Comparison of ENCODE assay signal across 1 cellular context in the genomic region with DNA sequence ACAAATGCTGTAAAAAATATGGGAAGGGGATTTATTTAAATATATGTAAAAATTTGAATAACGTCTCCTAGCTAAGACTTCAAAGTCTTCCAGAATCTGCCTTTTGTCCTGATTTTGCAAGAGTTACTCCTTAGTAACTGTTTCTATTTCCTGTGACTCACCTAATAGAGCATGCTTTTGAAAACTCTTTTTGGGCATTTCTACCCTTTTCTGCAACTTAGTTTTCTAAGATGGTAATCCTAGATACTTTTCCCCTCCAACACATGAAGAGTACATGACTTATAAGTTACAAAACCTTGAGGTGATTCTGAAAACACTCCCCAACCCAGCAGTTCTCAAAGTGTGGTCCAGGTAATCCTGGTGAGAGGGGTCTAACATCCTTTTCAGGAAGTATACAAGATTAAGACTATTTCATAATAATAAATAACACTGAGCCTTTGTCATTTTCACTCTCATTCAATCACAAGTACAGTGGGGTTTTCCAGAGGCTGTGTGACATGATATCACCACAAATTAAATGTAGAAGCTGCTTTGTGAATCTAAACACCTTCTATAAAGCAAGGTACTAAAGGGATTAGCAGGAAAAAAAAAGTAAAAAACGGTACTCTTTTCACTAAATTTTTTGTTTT.
TF ChIP-seq lines count a peak whose summit lies in the region.

No MANE protein-coding gene starts in this region.

TF ChIP-seq in GM23338, 12 proteins besides CTCF, POLR2A, EP300 and RAD21 (continued from another document):
- TF ChIP-seq, protein P1, sequence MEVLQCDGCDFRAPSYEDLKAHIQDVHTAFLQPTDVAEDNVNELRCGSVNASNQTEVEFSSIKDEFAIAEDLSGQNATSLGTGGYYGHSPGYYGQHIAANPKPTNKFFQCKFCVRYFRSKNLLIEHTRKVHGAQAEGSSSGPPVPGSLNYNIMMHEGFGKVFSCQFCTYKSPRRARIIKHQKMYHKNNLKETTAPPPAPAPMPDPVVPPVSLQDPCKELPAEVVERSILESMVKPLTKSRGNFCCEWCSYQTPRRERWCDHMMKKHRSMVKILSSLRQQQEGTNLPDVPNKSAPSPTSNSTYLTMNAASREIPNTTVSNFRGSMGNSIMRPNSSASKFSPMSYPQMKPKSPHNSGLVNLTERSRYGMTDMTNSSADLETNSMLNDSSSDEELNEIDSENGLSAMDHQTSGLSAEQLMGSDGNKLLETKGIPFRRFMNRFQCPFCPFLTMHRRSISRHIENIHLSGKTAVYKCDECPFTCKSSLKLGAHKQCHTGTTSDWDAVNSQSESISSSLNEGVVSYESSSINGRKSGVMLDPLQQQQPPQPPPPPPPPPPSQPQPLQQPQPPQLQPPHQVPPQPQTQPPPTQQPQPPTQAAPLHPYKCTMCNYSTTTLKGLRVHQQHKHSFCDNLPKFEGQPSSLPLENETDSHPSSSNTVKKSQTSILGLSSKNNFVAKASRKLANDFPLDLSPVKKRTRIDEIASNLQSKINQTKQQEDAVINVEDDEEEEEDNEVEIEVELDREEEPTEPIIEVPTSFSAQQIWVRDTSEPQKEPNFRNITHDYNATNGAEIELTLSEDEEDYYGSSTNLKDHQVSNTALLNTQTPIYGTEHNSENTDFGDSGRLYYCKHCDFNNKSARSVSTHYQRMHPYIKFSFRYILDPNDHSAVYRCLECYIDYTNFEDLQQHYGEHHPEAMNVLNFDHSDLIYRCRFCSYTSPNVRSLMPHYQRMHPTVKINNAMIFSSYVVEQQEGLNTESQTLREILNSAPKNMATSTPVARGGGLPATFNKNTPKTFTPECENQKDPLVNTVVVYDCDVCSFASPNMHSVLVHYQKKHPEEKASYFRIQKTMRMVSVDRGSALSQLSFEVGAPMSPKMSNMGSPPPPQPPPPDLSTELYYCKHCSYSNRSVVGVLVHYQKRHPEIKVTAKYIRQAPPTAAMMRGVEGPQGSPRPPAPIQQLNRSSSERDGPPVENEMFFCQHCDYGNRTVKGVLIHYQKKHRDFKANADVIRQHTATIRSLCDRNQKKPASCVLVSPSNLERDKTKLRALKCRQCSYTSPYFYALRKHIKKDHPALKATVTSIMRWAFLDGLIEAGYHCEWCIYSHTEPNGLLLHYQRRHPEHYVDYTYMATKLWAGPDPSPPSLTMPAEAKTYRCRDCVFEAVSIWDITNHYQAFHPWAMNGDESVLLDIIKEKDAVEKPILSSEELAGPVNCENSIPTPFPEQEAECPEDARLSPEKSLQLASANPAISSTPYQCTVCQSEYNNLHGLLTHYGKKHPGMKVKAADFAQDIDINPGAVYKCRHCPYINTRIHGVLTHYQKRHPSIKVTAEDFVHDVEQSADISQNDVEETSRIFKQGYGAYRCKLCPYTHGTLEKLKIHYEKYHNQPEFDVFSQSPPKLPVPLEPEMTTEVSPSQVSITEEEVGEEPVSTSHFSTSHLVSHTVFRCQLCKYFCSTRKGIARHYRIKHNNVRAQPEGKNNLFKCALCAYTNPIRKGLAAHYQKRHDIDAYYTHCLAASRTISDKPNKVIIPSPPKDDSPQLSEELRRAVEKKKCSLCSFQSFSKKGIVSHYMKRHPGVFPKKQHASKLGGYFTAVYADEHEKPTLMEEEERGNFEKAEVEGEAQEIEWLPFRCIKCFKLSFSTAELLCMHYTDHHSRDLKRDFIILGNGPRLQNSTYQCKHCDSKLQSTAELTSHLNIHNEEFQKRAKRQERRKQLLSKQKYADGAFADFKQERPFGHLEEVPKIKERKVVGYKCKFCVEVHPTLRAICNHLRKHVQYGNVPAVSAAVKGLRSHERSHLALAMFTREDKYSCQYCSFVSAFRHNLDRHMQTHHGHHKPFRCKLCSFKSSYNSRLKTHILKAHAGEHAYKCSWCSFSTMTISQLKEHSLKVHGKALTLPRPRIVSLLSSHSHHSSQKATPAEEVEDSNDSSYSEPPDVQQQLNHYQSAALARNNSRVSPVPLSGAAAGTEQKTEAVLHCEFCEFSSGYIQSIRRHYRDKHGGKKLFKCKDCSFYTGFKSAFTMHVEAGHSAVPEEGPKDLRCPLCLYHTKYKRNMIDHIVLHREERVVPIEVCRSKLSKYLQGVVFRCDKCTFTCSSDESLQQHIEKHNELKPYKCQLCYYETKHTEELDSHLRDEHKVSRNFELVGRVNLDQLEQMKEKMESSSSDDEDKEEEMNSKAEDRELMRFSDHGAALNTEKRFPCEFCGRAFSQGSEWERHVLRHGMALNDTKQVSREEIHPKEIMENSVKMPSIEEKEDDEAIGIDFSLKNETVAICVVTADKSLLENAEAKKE (CRISPR knock-in tag; IDR thresholded peaks at IDR 0.05), result no peak
- no peak for TF ChIP-seq EZH2phosphoT487 (IDR thresholded peaks at IDR 0.05; ENCODE audit: unreplicated experiment)
- TF ChIP-seq, protein P2, sequence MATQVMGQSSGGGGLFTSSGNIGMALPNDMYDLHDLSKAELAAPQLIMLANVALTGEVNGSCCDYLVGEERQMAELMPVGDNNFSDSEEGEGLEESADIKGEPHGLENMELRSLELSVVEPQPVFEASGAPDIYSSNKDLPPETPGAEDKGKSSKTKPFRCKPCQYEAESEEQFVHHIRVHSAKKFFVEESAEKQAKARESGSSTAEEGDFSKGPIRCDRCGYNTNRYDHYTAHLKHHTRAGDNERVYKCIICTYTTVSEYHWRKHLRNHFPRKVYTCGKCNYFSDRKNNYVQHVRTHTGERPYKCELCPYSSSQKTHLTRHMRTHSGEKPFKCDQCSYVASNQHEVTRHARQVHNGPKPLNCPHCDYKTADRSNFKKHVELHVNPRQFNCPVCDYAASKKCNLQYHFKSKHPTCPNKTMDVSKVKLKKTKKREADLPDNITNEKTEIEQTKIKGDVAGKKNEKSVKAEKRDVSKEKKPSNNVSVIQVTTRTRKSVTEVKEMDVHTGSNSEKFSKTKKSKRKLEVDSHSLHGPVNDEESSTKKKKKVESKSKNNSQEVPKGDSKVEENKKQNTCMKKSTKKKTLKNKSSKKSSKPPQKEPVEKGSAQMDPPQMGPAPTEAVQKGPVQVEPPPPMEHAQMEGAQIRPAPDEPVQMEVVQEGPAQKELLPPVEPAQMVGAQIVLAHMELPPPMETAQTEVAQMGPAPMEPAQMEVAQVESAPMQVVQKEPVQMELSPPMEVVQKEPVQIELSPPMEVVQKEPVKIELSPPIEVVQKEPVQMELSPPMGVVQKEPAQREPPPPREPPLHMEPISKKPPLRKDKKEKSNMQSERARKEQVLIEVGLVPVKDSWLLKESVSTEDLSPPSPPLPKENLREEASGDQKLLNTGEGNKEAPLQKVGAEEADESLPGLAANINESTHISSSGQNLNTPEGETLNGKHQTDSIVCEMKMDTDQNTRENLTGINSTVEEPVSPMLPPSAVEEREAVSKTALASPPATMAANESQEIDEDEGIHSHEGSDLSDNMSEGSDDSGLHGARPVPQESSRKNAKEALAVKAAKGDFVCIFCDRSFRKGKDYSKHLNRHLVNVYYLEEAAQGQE (IDR thresholded peaks at IDR 0.05; ENCODE audit: unreplicated experiment), result no peak
- TF ChIP-seq STAT1 (IDR thresholded peaks at IDR 0.05; ENCODE audit: unreplicated experiment), result no peak
- no peak for TF ChIP-seq EZH2 (IDR thresholded peaks at IDR 0.05; ENCODE audit: low read depth, unreplicated experiment)
